In the genomic region with DNA sequence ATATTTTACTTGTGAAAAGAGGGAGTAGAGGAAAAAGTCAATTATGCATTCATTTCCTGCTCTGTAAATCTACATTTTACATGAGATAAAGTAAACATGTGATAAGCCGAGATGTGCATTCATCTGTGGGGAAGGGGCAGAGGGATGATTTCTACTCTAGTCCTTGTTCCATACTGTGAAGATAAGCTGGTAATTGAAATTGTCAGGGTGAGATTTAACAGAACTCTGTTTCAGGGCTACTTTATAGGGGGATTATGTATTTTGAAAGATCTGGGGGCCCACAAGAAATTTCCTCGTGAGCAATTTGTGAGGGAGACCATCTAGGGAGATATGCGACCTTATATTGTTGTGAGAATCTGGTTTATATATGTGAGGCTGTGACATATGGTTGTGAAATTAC, we compare ENCODE assay signal across 20 cellular contexts.
DNase-seq lines count a peak whose midpoint lies in the region; ATAC-seq and TF ChIP-seq lines count a peak whose summit lies in the region.
"Had no signal": no experiment of that assay in that cellular context is flagged by ENCODE, and none has a peak within 500 bp of the region (broad histone marks: within the 10 kb centered on the region; RNA-seq: fewer than 3 reads in every experiment).

No MANE protein-coding gene starts in this region.

- H3K9me3 ChIP-seq in cardiac muscle cell (ENCODE audit: low read depth) (no peaks in the 10 kb centered on the region), mesodermal cell (ENCODE audit: control insufficient read depth, low read length) (peaks cover 5% of the 10 kb centered on the region), mucosa of descending colon (no peaks in the 10 kb centered on the region)
- H3K9me3 ChIP-seq: BLaER1, Caco-2, HAP-1 had no signal

- no peak overlapping the region for H3K4me2 ChIP-seq in GM23338
- H3K4me2 ChIP-seq: BLaER1 had no signal

- H3K27ac ChIP-seq in cardiac muscle cell: peak overlapping the region; percentile 10
- no peak overlapping the region for H3K27ac ChIP-seq in GM23338 (ENCODE audit: low read depth)
- peak overlapping the region; percentile 7 for H3K27ac ChIP-seq in mesodermal cell (ENCODE audit: low read depth, low read length, severe bottlenecking)
- H3K27ac ChIP-seq: BLaER1, C4-2B had no signal

- peaks cover 5% of the 10 kb centered on the region for H3K27me3 Mint-ChIP-seq in GM23338 (ENCODE audit: insufficient read depth, low read depth, poor library complexity)
- H3K27me3 Mint-ChIP-seq: B cell had no signal

- H3K4me1 ChIP-seq in cardiac muscle cell (ENCODE audit: low read depth): no peaks in the 10 kb centered on the region
- no peaks in the 10 kb centered on the region for H3K4me1 ChIP-seq in GM23338 (ENCODE audit: insufficient read depth)
- peaks cover 17% of the 10 kb centered on the region for H3K4me1 ChIP-seq in mesodermal cell (ENCODE audit: control insufficient read depth, insufficient read depth, low read length, poor library complexity, severe bottlenecking)
- H3K4me1 ChIP-seq in mucosa of descending colon (ENCODE audit: low read depth): no peaks in the 10 kb centered on the region
- H3K4me1 ChIP-seq: BLaER1, Caco-2, HAP-1 had no signal

- no peak overlapping the region for H3K27ac Mint-ChIP-seq in GM23338
- H3K27ac Mint-ChIP-seq: B cell; CD4-positive, CD25-positive, alpha-beta regulatory T cell; CD8-positive, alpha-beta T cell; HFFc6 had no signal

- no peaks in the 10 kb centered on the region for H3K36me3 ChIP-seq in cardiac muscle cell
- no peaks in the 10 kb centered on the region for H3K36me3 ChIP-seq in GM23338 (ENCODE audit: insufficient read depth)
- H3K36me3 ChIP-seq in mesodermal cell (ENCODE audit: control insufficient read depth, insufficient read depth, low read length): no peaks in the 10 kb centered on the region
- H3K36me3 ChIP-seq in mucosa of descending colon (ENCODE audit: low read depth): no peaks in the 10 kb centered on the region
- H3K36me3 ChIP-seq: BLaER1, HAP-1 had no signal

- H3K4me1 Mint-ChIP-seq in GM23338: no peaks in the 10 kb centered on the region
- H3K4me1 Mint-ChIP-seq: B cell had no signal

- 82 to 89% methylated on average over 2 to 3 of the region's 3 CpGs for WGBS in mesodermal cell (ENCODE audit: insufficient coverage in 2 of 2), 2 experiments

- intact Hi-C loops in cardiac septum (cut with DNase I) (no loop called here), mucosa of descending colon (cut with DNase I, micrococcal nuclease) (no loop called here)

- H2AFZ ChIP-seq in GM23338: 0 out of 2 replicates have a peak overlapping the region, but pooled peaks have one; percentile 10

- H3K4me3 ChIP-seq in cardiac muscle cell (no peak overlapping the region), GM23338 (no peak overlapping the region), mesodermal cell (ENCODE audit: extremely low read depth, insufficient read depth, low read length, poor library complexity, severe bottlenecking) (no peak overlapping the region), mucosa of descending colon (no peak overlapping the region)
- H3K4me3 ChIP-seq: BLaER1, HAP-1 had no signal

- 0 out of 2 replicates have a peak, but pooled peaks cover under 1% of the 10 kb centered on the region for H3K9me2 ChIP-seq in GM23338 (ENCODE audit: insufficient read depth)

- H3K4me3 Mint-ChIP-seq in GM23338: no peak overlapping the region
- H3K4me3 Mint-ChIP-seq: B cell; CD4-positive, CD25-positive, alpha-beta regulatory T cell; CD8-positive, alpha-beta T cell; HFFc6 had no signal

- TF ChIP-seq CTCF in cardiac muscle cell (IDR thresholded peaks at IDR 0.05; ENCODE audit: low read depth, low read length): no peak
- no peak for TF ChIP-seq CTCF in GM23338 (conservative IDR thresholded peaks at IDR 0.05; ENCODE audit: low read depth in 2 of 2)
- no peak for TF ChIP-seq CTCF in mucosa of descending colon (IDR thresholded peaks at IDR 0.05)

- no peaks in the 10 kb centered on the region for H4K20me1 ChIP-seq in GM23338 (replicated peaks; ENCODE audit: insufficient read depth)
- H4K20me1 ChIP-seq: BLaER1 had no signal

- DNase-seq in cardiac muscle cell (ENCODE audit: low read depth in 1 of 2, low spot score in 1 of 2) (no peak), cardiac septum (ENCODE audit: low spot score) (no peak), GM23338 (ENCODE audit: low spot score) (no peak), NCI-H2196 treated with DMSO at 0.1 percent for 48 hours (lab: John Stamatoyannopoulos, UW; ENCODE audit: unreplicated experiment) (no peak), mucosa of descending colon (no peak), T-helper 9 cell (no peak)
- DNase-seq: Caco-2; CD4-positive, CD25-positive, alpha-beta regulatory T cell; CD8-positive, alpha-beta T cell; DMS 273 treated with DMSO at 0.1 percent for 48 hours; DMS79; EL; GF-D8; GOT3; HFFc6 had no signal

- no peaks in the 10 kb centered on the region for H3F3A ChIP-seq in GM23338 (replicated peaks; ENCODE audit: low read depth)

- ATAC-seq in GM23338 (no peak), mucosa of descending colon (no peak)
- ATAC-seq: CD8-positive, alpha-beta T cell had no signal

- no peaks in the 10 kb centered on the region for H3K79me2 ChIP-seq in GM23338 (replicated peaks; ENCODE audit: insufficient read depth)

- no peaks in the 10 kb centered on the region for H3K9me3 Mint-ChIP-seq in GM23338
- H3K9me3 Mint-ChIP-seq: CD8-positive, alpha-beta T cell had no signal

- H3K27me3 ChIP-seq in cardiac muscle cell: no peaks in the 10 kb centered on the region
- no peaks in the 10 kb centered on the region for H3K27me3 ChIP-seq in GM23338 (ENCODE audit: insufficient read depth)
- H3K27me3 ChIP-seq: BLaER1 had no signal

- no peaks in the 10 kb centered on the region for H3K36me3 Mint-ChIP-seq in GM23338 (ENCODE audit: low read depth)
- H3K36me3 Mint-ChIP-seq: CD4-positive, CD25-positive, alpha-beta regulatory T cell; CD8-positive, alpha-beta T cell had no signal

TF ChIP-seq in GM23338, 12 proteins besides CTCF, POLR2A, EP300 and RAD21 (continues in another document):
- TF ChIP-seq EZH2 (IDR thresholded peaks at IDR 0.05; ENCODE audit: low read depth, unreplicated experiment): no peak
- TF ChIP-seq, protein P1, sequence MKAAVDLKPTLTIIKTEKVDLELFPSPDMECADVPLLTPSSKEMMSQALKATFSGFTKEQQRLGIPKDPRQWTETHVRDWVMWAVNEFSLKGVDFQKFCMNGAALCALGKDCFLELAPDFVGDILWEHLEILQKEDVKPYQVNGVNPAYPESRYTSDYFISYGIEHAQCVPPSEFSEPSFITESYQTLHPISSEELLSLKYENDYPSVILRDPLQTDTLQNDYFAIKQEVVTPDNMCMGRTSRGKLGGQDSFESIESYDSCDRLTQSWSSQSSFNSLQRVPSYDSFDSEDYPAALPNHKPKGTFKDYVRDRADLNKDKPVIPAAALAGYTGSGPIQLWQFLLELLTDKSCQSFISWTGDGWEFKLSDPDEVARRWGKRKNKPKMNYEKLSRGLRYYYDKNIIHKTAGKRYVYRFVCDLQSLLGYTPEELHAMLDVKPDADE (IDR thresholded peaks at IDR 0.05): no peak
- no peak for TF ChIP-seq ZNF331 (CRISPR knock-in tag; IDR thresholded peaks at IDR 0.05; ENCODE audit: low read depth)
- no peak for TF ChIP-seq JUNB (IDR thresholded peaks at IDR 0.05; ENCODE audit: unreplicated experiment)
